In the genomic region with DNA sequence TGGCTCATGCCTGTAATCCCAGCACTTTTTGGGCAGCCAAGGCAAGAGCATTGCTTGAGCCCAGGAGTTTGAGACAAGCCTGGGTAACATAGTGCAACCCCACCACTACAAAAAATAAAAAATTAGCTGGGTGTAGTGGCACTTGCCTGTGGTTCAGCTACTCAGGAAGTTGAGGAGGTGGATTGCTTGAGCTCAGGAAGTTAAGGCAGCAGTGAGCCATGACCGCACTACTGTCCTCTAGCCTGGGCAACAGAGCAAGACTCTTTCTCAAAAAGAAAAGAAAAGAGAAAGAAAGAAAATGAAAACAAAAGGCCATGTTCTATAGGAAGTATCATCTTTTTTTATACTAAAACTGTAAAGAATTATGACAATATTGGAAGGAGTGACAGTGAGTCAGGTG, we compare ENCODE assay signal across 28 cellular contexts. TPM values are rescaled to one million over a fixed set of nuclear protein-coding genes. Genes with fewer than 3 reads are reported as not detected.
A peak's percentile ranks its signal among the peaks of the same experiment; 100 is the strongest.
DNase-seq lines count a peak whose midpoint lies in the region; ATAC-seq and TF ChIP-seq lines count a peak whose summit lies in the region.
"Had no signal": no experiment of that assay in that cellular context is flagged by ENCODE, and none has a peak within 500 bp of the region (broad histone marks: within the 10 kb centered on the region; RNA-seq: fewer than 3 reads in every experiment).

No MANE protein-coding gene starts in this region.

- H3K4me1 Mint-ChIP-seq in activated T-cell treated with anti-CD3 and anti-CD28 coated beads, Interleukin-2, amount 50 U/mL, for 72 hours (ENCODE audit: low read depth) = no peaks in the 10 kb centered on the region
- no peaks in the 10 kb centered on the region for H3K4me1 Mint-ChIP-seq in activated T-cell treated with anti-CD3 and anti-CD28 coated beads, Interleukin-2, amount 50 U/mL, for 24 hours (ENCODE audit: low read depth)
- H3K4me1 Mint-ChIP-seq in activated B cell treated with CpG ODN at 0.5 μM for 24 hours (peaks cover 34% of the 10 kb centered on the region), glutamatergic neuron (ENCODE audit: low read depth, unreplicated experiment) (peaks cover 4% of the 10 kb centered on the region)
- H3K4me1 Mint-ChIP-seq: brain, H9 had no signal

- H3K4me3 ChIP-seq in tibial nerve = no peak overlapping the region
- H3K4me3 ChIP-seq: hepatocyte had no signal

- peaks cover 0 to 65% (median 3%) of the 10 kb centered on the region in 3 donors for H3K36me3 ChIP-seq in tibial nerve

- 89 to 94% methylated on average over 1 of the region's 1 CpG for WGBS in tibial nerve, 2 donors

- H3K27ac Mint-ChIP-seq in activated T-cell treated with anti-CD3 and anti-CD28 coated beads, Interleukin-2, amount 50 U/mL, for 72 hours = peak overlapping the region; percentile 28
- no peak overlapping the region for H3K27ac Mint-ChIP-seq in activated T-cell treated with anti-CD3 and anti-CD28 coated beads, Interleukin-2, amount 50 U/mL, for 24 hours
- peak overlapping the region; percentile 50 for H3K27ac Mint-ChIP-seq in activated B cell treated with CpG ODN at 0.5 μM for 24 hours
- no peak overlapping the region for H3K27ac Mint-ChIP-seq in glutamatergic neuron (ENCODE audit: unreplicated experiment)
- H3K27ac Mint-ChIP-seq: activated CD4-positive, alpha-beta T cell treated with anti-CD3 and anti-CD28 coated beads, Interleukin-2, amount 10 ng/mL, durations not matched to agents 24 days and 14 days; activated CD8-positive, alpha-beta memory T cell treated with anti-CD3 and anti-CD28 coated beads, Interleukin-2, amount 10 ng/mL, durations not matched to agents 7 days and 5 days; activated naive CD4-positive, alpha-beta T cell treated with anti-CD3 and anti-CD28 coated beads, Interleukin-2, amount 10 ng/mL, durations not matched to agents 7 days and 5 days; brain; H9; stimulated activated naive CD8-positive, alpha-beta T cell treated with anti-CD3 and anti-CD28 coated beads, Interleukin-15, amount 100 ng/mL, for 72 hours had no signal

- POLR2A ChIA-PET in activated B cell treated with CpG ODN at 0.5 μM for 24 hours (lab: Charles Lee) = no interaction called here

- no peak overlapping the region for H3K4me3 Mint-ChIP-seq in activated T-cell treated with anti-CD3 and anti-CD28 coated beads, Interleukin-2, amount 50 U/mL, for 72 hours
- no peak overlapping the region for H3K4me3 Mint-ChIP-seq in activated T-cell treated with anti-CD3 and anti-CD28 coated beads, Interleukin-2, amount 50 U/mL, for 24 hours
- no peak overlapping the region for H3K4me3 Mint-ChIP-seq in activated B cell treated with CpG ODN at 0.5 μM for 24 hours
- H3K4me3 Mint-ChIP-seq in glutamatergic neuron (ENCODE audit: unreplicated experiment) = no peak overlapping the region
- H3K4me3 Mint-ChIP-seq: activated CD4-positive, alpha-beta T cell treated with anti-CD3 and anti-CD28 coated beads, Interleukin-2, amount 10 ng/mL, durations not matched to agents 24 days and 14 days; activated CD8-positive, alpha-beta memory T cell treated with anti-CD3 and anti-CD28 coated beads, Interleukin-2, amount 10 ng/mL, durations not matched to agents 7 days and 5 days; activated naive CD4-positive, alpha-beta T cell treated with anti-CD3 and anti-CD28 coated beads, Interleukin-2, amount 10 ng/mL, durations not matched to agents 7 days and 5 days; brain; CD4-positive, alpha-beta memory T cell; H9; stimulated activated naive CD8-positive, alpha-beta T cell treated with anti-CD3 and anti-CD28 coated beads, Interleukin-15, amount 100 ng/mL, for 72 hours had no signal

- CTCF ChIA-PET in activated B cell treated with CpG ODN at 0.5 μM for 24 hours (lab: Charles Lee) = interaction anchor here (0.5 kb wide), 1 partner anchor 82 kb away, joined by 3 read pairs; no protein-coding TSS in a partner anchor

- no peak for DNase-seq in activated T-cell treated with anti-CD3 and anti-CD28 coated beads, Interleukin-2, amount 50 U/mL, for 72 hours
- no peak for DNase-seq in activated T-cell treated with anti-CD3 and anti-CD28 coated beads, Interleukin-2, amount 50 U/mL, for 24 hours
- DNase-seq in activated B cell treated with CpG ODN at 0.5 μM for 24 hours (no peak), tibial nerve (ENCODE audit: low spot score in 2 of 2) (no peak), GM19240 (ENCODE audit: insufficient read length, low spot score) (no peak), GM13976 (ENCODE audit: low spot score) (no peak), glutamatergic neuron (no peak)
- DNase-seq: 8988T; activated CD4-positive, alpha-beta T cell treated with anti-CD3 and anti-CD28 coated beads, Interleukin-2, amount 10 ng/mL, durations not matched to agents 24 days and 14 days; activated CD8-positive, alpha-beta memory T cell treated with anti-CD3 and anti-CD28 coated beads, Interleukin-2, amount 10 ng/mL, durations not matched to agents 7 days and 5 days; activated naive CD4-positive, alpha-beta T cell treated with anti-CD3 and anti-CD28 coated beads, Interleukin-2, amount 10 ng/mL, durations not matched to agents 7 days and 5 days; CD4-positive, alpha-beta memory T cell; cerebellar nuclear complex; DMS 273 treated with DMSO at 0.1 percent for 48 hours; H9; left colon; NCI-H1092; NCI-H187 treated with DMSO at 0.1 percent for 48 hours; NCI-H69; SHP77 treated with DMSO at 0.1 percent for 48 hours; stimulated activated CD4-positive, alpha-beta T cell treated with anti-CD3 and anti-CD28 coated beads, Interleukin-15, amount 100 ng/mL, for 24 hours; stimulated activated naive CD8-positive, alpha-beta T cell treated with anti-CD3 and anti-CD28 coated beads, Interleukin-15, amount 100 ng/mL, for 72 hours; T1000; WERI-Rb-1 had no signal

- TF ChIP-seq POLR2A in tibial nerve (IDR thresholded peaks at IDR 0.05) = no peak

- H3K27ac ChIP-seq in tibial nerve = peak overlapping the region in 1 of 4 donors; percentile 43
- H3K27ac ChIP-seq: hepatocyte, neutrophil, WERI-Rb-1 had no signal

- H3K27me3 Mint-ChIP-seq in activated T-cell treated with anti-CD3 and anti-CD28 coated beads, Interleukin-2, amount 50 U/mL, for 72 hours (ENCODE audit: low read depth) = no peaks in the 10 kb centered on the region
- no peaks in the 10 kb centered on the region for H3K27me3 Mint-ChIP-seq in activated T-cell treated with anti-CD3 and anti-CD28 coated beads, Interleukin-2, amount 50 U/mL, for 24 hours
- H3K27me3 Mint-ChIP-seq in activated B cell treated with CpG ODN at 0.5 μM for 24 hours (no peaks in the 10 kb centered on the region), glutamatergic neuron (ENCODE audit: unreplicated experiment) (peaks cover 3% of the 10 kb centered on the region)
- H3K27me3 Mint-ChIP-seq: activated CD4-positive, alpha-beta T cell treated with anti-CD3 and anti-CD28 coated beads, Interleukin-2, amount 10 ng/mL, durations not matched to agents 24 days and 14 days; activated CD8-positive, alpha-beta memory T cell treated with anti-CD3 and anti-CD28 coated beads, Interleukin-2, amount 10 ng/mL, durations not matched to agents 7 days and 5 days; activated naive CD4-positive, alpha-beta T cell treated with anti-CD3 and anti-CD28 coated beads, Interleukin-2, amount 10 ng/mL, durations not matched to agents 7 days and 5 days; brain; CD4-positive, alpha-beta memory T cell; stimulated activated naive CD8-positive, alpha-beta T cell treated with anti-CD3 and anti-CD28 coated beads, Interleukin-15, amount 100 ng/mL, for 72 hours had no signal

- intact Hi-C loops in activated B cell treated with CpG ODN at 0.5 μM for 24 hours (cut with micrococcal nuclease) = no loop called here

- H3K9me3 Mint-ChIP-seq in activated T-cell treated with anti-CD3 and anti-CD28 coated beads, Interleukin-2, amount 50 U/mL, for 72 hours = no peaks in the 10 kb centered on the region
- H3K9me3 Mint-ChIP-seq in activated T-cell treated with anti-CD3 and anti-CD28 coated beads, Interleukin-2, amount 50 U/mL, for 24 hours = no peaks in the 10 kb centered on the region
- peaks cover 3% of the 10 kb centered on the region for H3K9me3 Mint-ChIP-seq in activated B cell treated with CpG ODN at 0.5 μM for 24 hours
- H3K9me3 Mint-ChIP-seq in glutamatergic neuron (ENCODE audit: unreplicated experiment) = peaks cover 1% of the 10 kb centered on the region
- H3K9me3 Mint-ChIP-seq: activated CD4-positive, alpha-beta T cell treated with anti-CD3 and anti-CD28 coated beads, Interleukin-2, amount 10 ng/mL, durations not matched to agents 24 days and 14 days; activated naive CD4-positive, alpha-beta T cell treated with anti-CD3 and anti-CD28 coated beads, Interleukin-2, amount 10 ng/mL, durations not matched to agents 7 days and 5 days; CD4-positive, alpha-beta memory T cell; H9; stimulated activated naive CD8-positive, alpha-beta T cell treated with anti-CD3 and anti-CD28 coated beads, Interleukin-15, amount 100 ng/mL, for 72 hours had no signal

- H3K36me3 Mint-ChIP-seq in activated T-cell treated with anti-CD3 and anti-CD28 coated beads, Interleukin-2, amount 50 U/mL, for 72 hours (ENCODE audit: insufficient read depth in 2 of 2) = peaks cover 0 to 2% of the 10 kb centered on the region in 2 donors
- peaks cover 51% of the 10 kb centered on the region for H3K36me3 Mint-ChIP-seq in activated T-cell treated with anti-CD3 and anti-CD28 coated beads, Interleukin-2, amount 50 U/mL, for 24 hours (ENCODE audit: low read depth)
- peaks cover 28% of the 10 kb centered on the region for H3K36me3 Mint-ChIP-seq in activated B cell treated with CpG ODN at 0.5 μM for 24 hours (ENCODE audit: low read depth)
- peaks cover 5% of the 10 kb centered on the region for H3K36me3 Mint-ChIP-seq in glutamatergic neuron (ENCODE audit: unreplicated experiment)

- H3K9me3 ChIP-seq in tibial nerve = no peaks in the 10 kb centered on the region
- H3K9me3 ChIP-seq: neutrophil had no signal

- H3K27me3 ChIP-seq in tibial nerve = no peaks in the 10 kb centered on the region
- H3K27me3 ChIP-seq: hepatocyte, neutrophil had no signal

- in situ Hi-C loops in GM13976 (cut with MboI; ENCODE audit: low sequenced_read_pairs, unreplicated experiment) = no loop called here

- TF ChIP-seq EP300 in tibial nerve (IDR thresholded peaks at IDR 0.05) = no peak

- TF ChIP-seq CTCF in activated B cell treated with CpG ODN at 0.5 μM for 24 hours (IDR thresholded peaks at IDR 0.05) = no peak
- TF ChIP-seq CTCF in tibial nerve (IDR thresholded peaks at IDR 0.05) = no peak
- TF ChIP-seq CTCF in GM13976 (IDR thresholded peaks at IDR 0.05; ENCODE audit: borderline replicate concordance, control extremely low read depth, extremely low read depth, insufficient read depth, missing control alignments) = no peak
- no peak for TF ChIP-seq CTCF in glutamatergic neuron (IDR thresholded peaks at IDR 0.05; ENCODE audit: partially characterized antibody, unreplicated experiment)

- peaks cover 0 to 6% (median 0%) of the 10 kb centered on the region in 4 donors for H3K4me1 ChIP-seq in tibial nerve

- no peak for ATAC-seq in activated T-cell treated with anti-CD3 and anti-CD28 coated beads, Interleukin-2, amount 50 U/mL, for 72 hours (replicated peaks in 1 of 2)
- ATAC-seq in HG02852 (IDR thresholded peaks at IDR 0.05; ENCODE audit: unreplicated experiment) (peak; percentile 70), activated B cell treated with CpG ODN at 0.5 μM for 24 hours (ENCODE audit: low read depth) (peak; percentile 75)
- ATAC-seq: activated CD8-positive, alpha-beta memory T cell treated with anti-CD3 and anti-CD28 coated beads, Interleukin-2, amount 10 ng/mL, durations not matched to agents 7 days and 5 days; left colon; stimulated activated naive CD8-positive, alpha-beta T cell treated with anti-CD3 and anti-CD28 coated beads, Interleukin-15, amount 100 ng/mL, for 72 hours had no signal

RNA-seq across cellular contexts. Expression of a gene that starts 38.5 kb away (rescaled TPM):
- total RNA-seq in activated T-cell treated with anti-CD3 and anti-CD28 coated beads, Interleukin-2, amount 50 U/mL, for 72 hours = 10 to 100 TPM; 15.1 to 15.7 TPM
- total RNA-seq in activated B cell treated with CpG ODN at 0.5 μM for 24 hours (11.3 and 14.3 TPM in 2 replicates), tibial nerve (100 to 1,000 TPM in 1 of 4 donors, 10 to 100 TPM in 3; 66.9 to 100 (median 90.5) TPM), glutamatergic neuron (ENCODE audit: unreplicated experiment) (23.2 TPM)

RNA-seq across cellular contexts. Expression of a gene that starts 46.5 kb away (rescaled TPM):
- total RNA-seq in activated T-cell treated with anti-CD3 and anti-CD28 coated beads, Interleukin-2, amount 50 U/mL, for 72 hours = 10 to 100 TPM; 28.7 to 31.1 TPM
- total RNA-seq in activated B cell treated with CpG ODN at 0.5 μM for 24 hours (23.0 and 28.6 TPM in 2 replicates), tibial nerve (10 to 100 TPM; 28.8 to 45.4 (median 37.7) TPM), glutamatergic neuron (ENCODE audit: unreplicated experiment) (58.1 TPM)

Comparison
In these comparisons a context has a peak if more than half of its experiments do, and no peak if none do; other contexts are left out.
1. H3K27ac Mint-ChIP-seq: peak in activated T-cell treated with anti-CD3 and anti-CD28 coated beads, Interleukin-2, amount 50 U/mL, for 72 hours (single experiment) and activated B cell treated with CpG ODN at 0.5 μM for 24 hours (single experiment); none in activated T-cell treated with anti-CD3 and anti-CD28 coated beads, Interleukin-2, amount 50 U/mL, for 24 hours (single experiment) and glutamatergic neuron (single experiment).
2. ATAC-seq: peak in HG02852 (single experiment) and activated B cell treated with CpG ODN at 0.5 μM for 24 hours (single experiment); none in activated T-cell treated with anti-CD3 and anti-CD28 coated beads, Interleukin-2, amount 50 U/mL, for 72 hours (0 of 2).